Comparison of ENCODE assay signal across 14 cellular contexts in genomic region chr4:183240581-183241321, GRCh38.
DNase-seq lines count a peak whose midpoint lies in the region; ATAC-seq, FAIRE-seq and TF ChIP-seq lines count a peak whose summit lies in the region.
"Had no signal": no experiment of that assay in that cellular context is flagged by ENCODE, and none has a peak within 500 bp of the region (broad histone marks: within the 10 kb centered on the region; RNA-seq: fewer than 3 reads in every experiment).

No MANE protein-coding gene starts in this region.

- intact Hi-C loops in HepG2 (cut with micrococcal nuclease; ENCODE audit: unreplicated experiment) = no loop called here

- H3K27me3 Mint-ChIP-seq in endothelial cell (ENCODE audit: unreplicated experiment) = no peaks in the 10 kb centered on the region

- H3K36me3 ChIP-seq in HepG2 (replicated peaks in 1 of 2; ENCODE audit: control insufficient read depth in 1 of 2, insufficient read depth in 2 of 2, low read length in 2 of 2) = peaks cover 21 to 59% of the 10 kb centered on the region in 2 experiments

- no peak for FAIRE-seq in HepG2 (lab: Jason Lieb, UNC)

- peak overlapping the region; percentile 70 for H3K27ac ChIP-seq in HepG2 (ENCODE audit: extremely low read length, insufficient read depth, low read length)
- H3K27ac ChIP-seq in temporal lobe (ENCODE audit: low read depth, low read length) = peak overlapping the region; percentile 1
- H3K27ac ChIP-seq: C4-2B, psoas muscle had no signal

- no peak for TF ChIP-seq RAD21 in HepG2 (CRISPR knock-in tag; IDR thresholded peaks at IDR 0.05)

- no peaks in the 10 kb centered on the region for H3K79me2 ChIP-seq in HepG2 (ENCODE audit: insufficient read depth, low read length)

- TF ChIP-seq EP300 in HepG2 (IDR thresholded peaks at IDR 0.05; ENCODE audit: low read depth in 2 of 2, low read length in 2 of 2) = no peak
- TF ChIP-seq EP300 in HepG2 (CRISPR knock-in tag; IDR thresholded peaks at IDR 0.05; ENCODE audit: borderline replicate concordance) = no peak

- peak; percentile 67 for DNase-seq in LHCN-M2 (ENCODE audit: low read depth)
- DNase-seq in endothelial cell (ENCODE audit: low spot score) = no peak
- DNase-seq in HepG2 (ENCODE audit: low spot score) = no peak
- DNase-seq in Kasumi-1 (lab: John Stamatoyannopoulos, UW) = no peak
- DNase-seq in NCI-H2107 (lab: John Stamatoyannopoulos, UW) = no peak
- DNase-seq: aorta; psoas muscle; stimulated activated CD4-positive, alpha-beta T cell treated with anti-CD3 and anti-CD28 coated beads, Interleukin-4, amount 100 ng/mL, for 4 hours; T-helper 1 cell had no signal

- POLR2A ChIA-PET in HepG2 (lab: Yijun Ruan, JAX) = no interaction called here

- no peaks in the 10 kb centered on the region for H3K36me3 Mint-ChIP-seq in endothelial cell (ENCODE audit: low read depth, unreplicated experiment)

- ATAC-seq in HepG2 (peak; percentile 52), GM21381 (IDR thresholded peaks at IDR 0.05; ENCODE audit: unreplicated experiment) (no peak), HG03135 (IDR thresholded peaks at IDR 0.05; ENCODE audit: unreplicated experiment) (no peak)
- ATAC-seq: psoas muscle had no signal

- H3K9ac ChIP-seq in HepG2 (ENCODE audit: insufficient read depth, low read depth, low read length) = no peak overlapping the region

- H3K4me1 Mint-ChIP-seq in endothelial cell (ENCODE audit: unreplicated experiment) = peaks cover 16% of the 10 kb centered on the region

- no peak overlapping the region for H2AFZ ChIP-seq in HepG2 (ENCODE audit: low read length)

- no TSS peak for BruUV-seq in HepG2 (replicated peaks; lab: Mats Ljungman, UMichigan)

- CTCF ChIA-PET in HepG2 (lab: Yijun Ruan, JAX; ENCODE audit: low intra/inter-chr PET ratio, low total read pairs) = no interaction called here

- H3K9me3 Mint-ChIP-seq in endothelial cell (ENCODE audit: unreplicated experiment) = no peaks in the 10 kb centered on the region
- H3K9me3 Mint-ChIP-seq: stimulated activated naive CD8-positive, alpha-beta T cell treated with anti-CD3 and anti-CD28 coated beads, Interleukin-15, Interleukin-2, amounts not matched to agents 100 ng/mL and 50 ng/mL, for 24 hours had no signal

- H4K20me1 ChIP-seq in HepG2 (ENCODE audit: insufficient read depth, low read length) = no peaks in the 10 kb centered on the region

- no peak overlapping the region for H3K4me2 ChIP-seq in HepG2 (ENCODE audit: low read depth, low read length)

- H3K9me3 ChIP-seq in HepG2 (ENCODE audit: low read length) = peaks cover 8% of the 10 kb centered on the region; the same call in 1 of the 2 replicates
- H3K9me3 ChIP-seq: psoas muscle had no signal

- H3K27me3 ChIP-seq in HepG2 (ENCODE audit: control insufficient read depth in 1 of 2, insufficient read depth in 2 of 2, low read length in 2 of 2) = no peaks in the 10 kb centered on the region

- no peak for TF ChIP-seq CTCF in endothelial cell (IDR thresholded peaks at IDR 0.05; ENCODE audit: unreplicated experiment)
- no peak for TF ChIP-seq CTCF in HepG2 (CRISPR knock-in tag; IDR thresholded peaks at IDR 0.05)

- peaks cover 41% of the 10 kb centered on the region for H3K4me1 ChIP-seq in HepG2 (ENCODE audit: insufficient read depth, low read length)
- H3K4me1 ChIP-seq: psoas muscle had no signal

- no peak overlapping the region for H3K4me3 Mint-ChIP-seq in endothelial cell (ENCODE audit: unreplicated experiment)
- H3K4me3 Mint-ChIP-seq: stimulated activated naive CD8-positive, alpha-beta T cell treated with anti-CD3 and anti-CD28 coated beads, Interleukin-15, Interleukin-2, amounts not matched to agents 100 ng/mL and 50 ng/mL, for 24 hours had no signal

- TF ChIP-seq POLR2A in HepG2 (IDR thresholded peaks at IDR 0.05; ENCODE audit: insufficient read depth in 1 of 2, low read depth in 2 of 2, low read length in 2 of 2) = no peak

- WGBS in HepG2 (ENCODE audit: low lambda C conversion rate) = 97% methylated on average over 7 of the region's 15 CpGs

- H3K27ac Mint-ChIP-seq in endothelial cell (ENCODE audit: unreplicated experiment) = peak overlapping the region; percentile 34
- H3K27ac Mint-ChIP-seq: stimulated activated naive CD8-positive, alpha-beta T cell treated with anti-CD3 and anti-CD28 coated beads, Interleukin-15, Interleukin-2, amounts not matched to agents 100 ng/mL and 50 ng/mL, for 24 hours had no signal

- in situ Hi-C loops in HepG2 (cut with HindIII; ENCODE audit: extremely low pct_ligation_motif_present, low pct_unique_long_range_greater_than_20kb) = no loop called here

- H3K4me3 ChIP-seq in HepG2 (replicated peaks in 1 of 3; ENCODE audit: insufficient read depth in 1 of 3, low read depth in 2 of 3, low read length in 3 of 3) = no peak overlapping the region
- H3K4me3 ChIP-seq: psoas muscle had no signal

TF ChIP-seq in HepG2, 621 proteins besides CTCF, POLR2A, EP300 and RAD21:
- no peak for TF ChIP-seq ZNF709 (CRISPR knock-in tag; IDR thresholded peaks at IDR 0.05)
- TF ChIP-seq RBM22 (optimal IDR thresholded peaks at IDR 0.05; ENCODE audit: low read length) = peak; percentile 47
